Comparison of ENCODE assay signal across 16 cellular contexts in the genomic region with DNA sequence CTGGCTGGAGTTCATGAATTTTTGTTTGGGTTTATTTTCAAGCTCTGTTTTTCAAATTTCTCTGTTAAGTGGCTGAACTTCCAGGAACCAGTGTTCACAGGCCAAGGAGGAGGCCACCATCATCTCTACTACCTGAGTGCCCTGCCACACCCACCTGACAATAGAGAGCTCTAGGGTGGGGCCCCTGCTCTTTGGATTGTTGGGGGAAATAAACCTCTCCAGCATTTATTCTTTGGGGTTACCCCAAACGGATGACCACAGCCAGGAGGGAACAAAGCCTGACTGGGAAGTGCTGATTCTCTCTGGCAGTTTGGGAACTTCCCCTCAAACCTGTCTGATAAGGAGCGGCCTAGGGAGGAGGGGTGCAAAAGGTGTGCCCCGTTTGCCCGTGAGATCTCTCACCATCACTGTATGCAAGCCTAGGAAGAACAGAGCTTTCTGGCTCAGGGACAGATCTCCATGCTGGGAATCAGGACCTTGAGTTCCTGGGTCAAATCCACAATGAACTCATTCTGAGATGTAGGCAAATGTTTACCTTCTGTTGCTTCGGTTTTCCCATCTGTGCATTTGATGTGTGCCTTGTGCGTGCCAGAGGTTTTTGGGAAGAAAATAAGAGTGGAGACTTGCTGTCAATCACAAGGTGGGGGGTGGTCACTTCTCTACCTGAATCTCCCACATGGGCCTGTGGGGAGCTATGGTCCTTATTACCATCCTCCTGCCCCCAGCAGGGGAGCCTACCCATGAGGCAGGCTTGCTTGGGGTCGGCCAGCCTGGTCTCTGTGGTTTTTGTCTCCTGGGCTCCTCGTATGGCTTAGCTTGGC. TPM values are rescaled to one million over a fixed set of nuclear protein-coding genes. Genes with fewer than 3 reads are reported as not detected.
DNase-seq lines count a peak whose midpoint lies in the region; ATAC-seq, FAIRE-seq and TF ChIP-seq lines count a peak whose summit lies in the region.
"Had no signal": no experiment of that assay in that cellular context is flagged by ENCODE, and none has a peak within 500 bp of the region (broad histone marks: within the 10 kb centered on the region; RNA-seq: fewer than 3 reads in every experiment).

No MANE protein-coding gene starts in this region.

- no peak for FAIRE-seq in small intestine (lab: Jason Lieb, UNC)

- peak overlapping the region in 1 of 2 donors; percentile 78 for H3K9ac ChIP-seq in colonic mucosa (ENCODE audit: low read depth in 2 of 2, low read length in 2 of 2)

- TF ChIP-seq CTCF in GM12865 (IDR thresholded peaks at IDR 0.05; ENCODE audit: insufficient read depth, low read depth, low read length, missing control alignments) (no peak), colonic mucosa (IDR thresholded peaks at IDR 0.05) (no peak)

- H3K4me1 ChIP-seq in colonic mucosa: peaks cover 36% of the 10 kb centered on the region
- peaks cover 27 to 31% of the 10 kb centered on the region in 2 donors for H3K4me1 ChIP-seq in small intestine (ENCODE audit: control insufficient read depth in 2 of 2, insufficient read depth in 1 of 2, low read depth in 1 of 2, low read length in 1 of 2)

- H3K36me3 ChIP-seq in colonic mucosa (no peaks in the 10 kb centered on the region), small intestine (ENCODE audit: control insufficient read depth in 2 of 2, insufficient read depth in 2 of 2, low read length in 2 of 2) (no peaks in the 10 kb centered on the region)

- ATAC-seq in HG03175 (IDR thresholded peaks at IDR 0.05; ENCODE audit: unreplicated experiment) (no peak), HG03039 (IDR thresholded peaks at IDR 0.05; ENCODE audit: unreplicated experiment) (no peak)
- ATAC-seq: sciatic nerve had no signal

- WGBS in small intestine, 3 donors: 19 to 62% (median 42%) methylated on average over 6 to 8 of the region's 8 CpGs

- H3K9me3 ChIP-seq in colonic mucosa (no peaks in the 10 kb centered on the region), small intestine (ENCODE audit: control insufficient read depth, low read depth) (no peaks in the 10 kb centered on the region)

- intact Hi-C loops in colonic mucosa (cut with DNase I): no loop called here

- H3K27me3 ChIP-seq in colonic mucosa (no peaks in the 10 kb centered on the region), small intestine (ENCODE audit: control insufficient read depth in 2 of 2, insufficient read depth in 2 of 2, low read length in 2 of 2) (no peaks in the 10 kb centered on the region)

- H3K4me3 ChIP-seq in GM12865 (ENCODE audit: low read depth, low read length): peak overlapping the region; percentile 82
- H3K4me3 ChIP-seq in colonic mucosa: no peak overlapping the region
- H3K4me3 ChIP-seq in small intestine (ENCODE audit: low read depth in 1 of 2, low read length in 2 of 2): no peak overlapping the region

- H3K27ac ChIP-seq in colonic mucosa (peak overlapping the region; percentile 97), small intestine (ENCODE audit: low read depth in 1 of 2, low read length in 1 of 2) (peak overlapping the region; percentile 67 to 69)

- DNase-seq in GM12865 (ENCODE audit: low read depth) (peak; percentile 51), NCI-H446 treated with DMSO at 0.1 percent for 48 hours (lab: John Stamatoyannopoulos, UW) (peak; percentile 6), colonic mucosa (peak; percentile 83), small intestine (peak; percentile 75), NCI-H1048 (lab: John Stamatoyannopoulos, UW) (no peak), NCI-H345 (lab: John Stamatoyannopoulos, UW) (no peak)
- DNase-seq: activated CD4-positive, CD25-positive, alpha-beta regulatory T cell; activated gamma-delta T cell treated with Interleukin-2 at 50 U/mL for 16 hours; Calu3; midbrain; NCI-H524 treated with DMSO at 0.1 percent for 48 hours; Right ventricle myocardium superior; trophoblast cell had no signal

RNA-seq across cellular contexts. Expression of gene PDCD4, which starts 27.7 kb away (rescaled TPM):
- 100 to 1,000 TPM; 397 to 463 TPM for total RNA-seq in colonic mucosa
- polyA plus RNA-seq in small intestine: 100 to 1,000 TPM; 111 to 309 (median 124) TPM

Comparison
In these comparisons a context has a peak if more than half of its experiments do, and no peak if none do; other contexts are left out.
1. DNase-seq: peak in GM12865 (single experiment), NCI-H446 treated with DMSO at 0.1 percent for 48 hours (single experiment), colonic mucosa (single experiment) and small intestine (single experiment); none in NCI-H1048 (single experiment) and NCI-H345 (single experiment).